Comparison of ENCODE assay signal across 21 cellular contexts in genomic region chr4:3114377-3114776, GRCh38. TPM values are rescaled to one million over a fixed set of nuclear protein-coding genes. Genes with fewer than 3 reads are reported as not detected.
A peak's percentile ranks its signal among the peaks of the same experiment; 100 is the strongest.
DNase-seq lines count a peak whose midpoint lies in the region; ATAC-seq and TF ChIP-seq lines count a peak whose summit lies in the region.
"Had no signal": no experiment of that assay in that cellular context is flagged by ENCODE, and none has a peak within 500 bp of the region (broad histone marks: within the 10 kb centered on the region; RNA-seq: fewer than 3 reads in every experiment).

No MANE protein-coding gene starts in this region.

- H3K27ac ChIP-seq in RWPE2 (ENCODE audit: poor library complexity, severe bottlenecking) (peak overlapping the region; percentile 80), osteoblast (ENCODE audit: low read depth, low read length) (peak overlapping the region; percentile 26)
- H3K27ac ChIP-seq: SK-N-MC had no signal

- peak; percentile 23 for DNase-seq in ELR (ENCODE audit: low read depth)
- DNase-seq in RWPE2 (ENCODE audit: low spot score) = no peak
- peak; percentile 40 for DNase-seq in epithelial cell of esophagus (ENCODE audit: low read depth)
- no peak for DNase-seq in osteoblast (ENCODE audit: insufficient read length, low spot score, missing footprints)
- DNase-seq in mesenteric fat pad (ENCODE audit: low spot score) = no peak
- DNase-seq in cerebellar nuclear complex (lab: John Stamatoyannopoulos, UW) = no peak
- no peak for DNase-seq in omental fat pad (ENCODE audit: low spot score)
- DNase-seq: C1 segment of cervical spinal cord; CD8-positive, alpha-beta memory T cell; DMS53; H9; KBM-7; NCI-H1105 treated with DMSO at 0.1 percent for 48 hours; NCI-H1694 treated with DMSO at 0.1 percent for 48 hours; NCI-H510A; NCI-H748 treated with DMSO at 0.1 percent for 48 hours; NK-92 treated with Interleukin-12 subunit alpha and Interleukin-12 subunit beta, amount 100 ng/mL, for 24 hours; Right ventricle myocardium superior had no signal

- peaks cover 41% of the 10 kb centered on the region for H3K79me2 ChIP-seq in osteoblast (ENCODE audit: insufficient read depth, low read length)

- peaks cover 25% of the 10 kb centered on the region for H3K4me1 ChIP-seq in RWPE2 (ENCODE audit: insufficient read depth, poor library complexity, severe bottlenecking)
- H3K4me1 ChIP-seq in osteoblast (ENCODE audit: insufficient read depth, low read length) = peaks cover 40% of the 10 kb centered on the region

- H3K36me3 ChIP-seq in RWPE2 (ENCODE audit: low read depth) (peaks cover 70% of the 10 kb centered on the region), osteoblast (ENCODE audit: insufficient read depth, low read length) (peaks cover 42% of the 10 kb centered on the region)

- H2AFZ ChIP-seq in osteoblast (ENCODE audit: low read length) = no peak overlapping the region

- TF ChIP-seq CTCF in RWPE2 (IDR thresholded peaks at IDR 0.05; ENCODE audit: poor library complexity, severe bottlenecking) (no peak), epithelial cell of esophagus (IDR thresholded peaks at IDR 0.05; ENCODE audit: insufficient read depth, low read depth, low read length, missing control alignments) (no peak), osteoblast (IDR thresholded peaks at IDR 0.05; ENCODE audit: extremely low read depth, low read depth, low read length) (no peak), omental fat pad (IDR thresholded peaks at IDR 0.05) (no peak)

- no peaks in the 10 kb centered on the region for H3K9me3 ChIP-seq in RWPE2 (ENCODE audit: severe bottlenecking)
- no peaks in the 10 kb centered on the region for H3K9me3 ChIP-seq in osteoblast (ENCODE audit: low read depth, low read length)

- H3K4me3 ChIP-seq in RWPE2 (ENCODE audit: severe bottlenecking) = no peak overlapping the region
- no peak overlapping the region for H3K4me3 ChIP-seq in epithelial cell of esophagus (ENCODE audit: low read length)
- no peak overlapping the region for H3K4me3 ChIP-seq in osteoblast (ENCODE audit: insufficient read depth, low read length)
- H3K4me3 ChIP-seq: SK-N-MC had no signal

- no peak for ATAC-seq in RWPE2 (ENCODE audit: low read depth)
- ATAC-seq in HG02870 (IDR thresholded peaks at IDR 0.05; ENCODE audit: unreplicated experiment) = no peak
- ATAC-seq in omental fat pad (ENCODE audit: low FRiP score) = no peak

- H4K20me1 ChIP-seq in osteoblast (ENCODE audit: insufficient read depth, low read length) = no peaks in the 10 kb centered on the region

- H3K4me2 ChIP-seq in osteoblast (ENCODE audit: insufficient read depth, low read length) = peak overlapping the region; percentile 5

- no peaks in the 10 kb centered on the region for H3K27me3 ChIP-seq in RWPE2 (ENCODE audit: insufficient read depth, poor library complexity, severe bottlenecking)
- no peaks in the 10 kb centered on the region for H3K27me3 ChIP-seq in osteoblast (ENCODE audit: insufficient read depth, low read length)

RNA-seq across cellular contexts. Expression of gene HTT, which starts 39.9 kb away (rescaled TPM):
- total RNA-seq in osteoblast = 44.5 and 65.1 TPM in 2 replicates
- 56.5 TPM for total RNA-seq in mesenteric fat pad
- total RNA-seq in omental fat pad = 10 to 100 TPM; 37.6 to 78.7 (median 56.3) TPM

RNA-seq across cellular contexts. Expression of gene HTT-AS, which starts 40.0 kb away (rescaled TPM):
- total RNA-seq in osteoblast (not detected in 2 replicates), mesenteric fat pad (not detected), omental fat pad (not detected)
- total RNA-seq: A673; CD8-positive, alpha-beta memory T cell; H9; Right ventricle myocardium superior had no signal

Comparison
In these comparisons a context has a peak if more than half of its experiments do, and no peak if none do; other contexts are left out.
1. DNase-seq: peak in ELR (single experiment) and epithelial cell of esophagus (single experiment); none in RWPE2 (single experiment), osteoblast (single experiment), mesenteric fat pad (single experiment), cerebellar nuclear complex (0 of 2) and omental fat pad (single experiment).